In genomic region chr10:91931526-91932190, GRCh38 we compare ENCODE assay signal across 23 cellular contexts. TPM values are rescaled to one million over a fixed set of nuclear protein-coding genes. Genes with fewer than 3 reads are reported as not detected.
DNase-seq lines count a peak whose midpoint lies in the region; ATAC-seq and TF ChIP-seq lines count a peak whose summit lies in the region.
"Had no signal": no experiment of that assay in that cellular context is flagged by ENCODE, and none has a peak within 500 bp of the region (broad histone marks: within the 10 kb centered on the region; RNA-seq: fewer than 3 reads in every experiment).

No MANE protein-coding gene starts in this region.

- no peaks in the 10 kb centered on the region for H3K27me3 ChIP-seq in endodermal cell (ENCODE audit: control insufficient read depth, insufficient read depth, low read length, poor library complexity, severe bottlenecking)
- H3K27me3 ChIP-seq in left ventricle myocardium inferior (ENCODE audit: low read depth) = no peaks in the 10 kb centered on the region
- H3K27me3 ChIP-seq: ascending aorta, spleen had no signal

- H3K4me3 ChIP-seq in endodermal cell (ENCODE audit: low read length) = no peak overlapping the region
- H3K4me3 ChIP-seq in left ventricle myocardium inferior = no peak overlapping the region
- H3K4me3 ChIP-seq: ascending aorta, SK-N-MC, spleen had no signal

- H3K27ac Mint-ChIP-seq in activated CD8-positive, alpha-beta T cell treated with anti-CD3 and anti-CD28 coated beads, Interleukin-2, amount 10 ng/mL, durations not matched to agents 7 days and 5 days = peak overlapping the region; percentile 21
- no peak overlapping the region for H3K27ac Mint-ChIP-seq in activated CD8-positive, alpha-beta T cell treated with anti-CD3 and anti-CD28 coated beads for 36 hours
- H3K27ac Mint-ChIP-seq in endodermal cell (peak overlapping the region; percentile 15), progenitor cell of endocrine pancreas (peak overlapping the region; percentile 0)
- H3K27ac Mint-ChIP-seq: activated naive CD4-positive, alpha-beta T cell treated with anti-CD3 and anti-CD28 coated beads, Interleukin-2, amount 10 ng/mL, durations not matched to agents 7 days and 5 days; B cell had no signal

- DNase-seq in activated CD8-positive, alpha-beta T cell treated with anti-CD3 and anti-CD28 coated beads, Interleukin-2, amount 10 ng/mL, durations not matched to agents 7 days and 5 days = no peak
- DNase-seq in activated CD8-positive, alpha-beta T cell treated with anti-CD3 and anti-CD28 coated beads for 36 hours = no peak
- DNase-seq in M059J (ENCODE audit: low read depth) (peak; percentile 74), endodermal cell (no peak), progenitor cell of endocrine pancreas (ENCODE audit: low spot score, unreplicated experiment) (no peak), left ventricle myocardium inferior (no peak), GM10266 (ENCODE audit: extremely low spot score) (no peak), SKM-1 (lab: John Stamatoyannopoulos, UW; ENCODE audit: unreplicated experiment) (no peak)
- DNase-seq: activated CD4-positive, CD25-positive, alpha-beta regulatory T cell; activated naive CD4-positive, alpha-beta T cell treated with anti-CD3 and anti-CD28 coated beads, Interleukin-2, amount 10 ng/mL, durations not matched to agents 7 days and 5 days; activated T-cell treated with anti-CD3 and anti-CD28 coated beads, Interleukin-2, amount 50 U/mL, for 4 hours; Caco-2; erythroblast; foreskin melanocyte; kidney; NCI-H1417 treated with DMSO at 0.1 percent for 48 hours; NCI-H524 treated with DMSO at 0.1 percent for 48 hours; spleen; stimulated activated CD4-positive, alpha-beta T cell treated with anti-CD3 and anti-CD28 coated beads, Interleukin-4, amount 100 ng/mL, for 1 hour had no signal

- intact Hi-C loops in activated CD8-positive, alpha-beta T cell treated with anti-CD3 and anti-CD28 coated beads for 36 hours (cut with micrococcal nuclease) = no loop called here
- intact Hi-C loops in left ventricle myocardium inferior (cut with micrococcal nuclease) = no loop called here

- H3K9me3 Mint-ChIP-seq in activated CD8-positive, alpha-beta T cell treated with anti-CD3 and anti-CD28 coated beads, Interleukin-2, amount 10 ng/mL, durations not matched to agents 7 days and 5 days (ENCODE audit: insufficient read depth) = no peaks in the 10 kb centered on the region
- H3K9me3 Mint-ChIP-seq in activated CD8-positive, alpha-beta T cell treated with anti-CD3 and anti-CD28 coated beads for 36 hours = no peaks in the 10 kb centered on the region
- H3K9me3 Mint-ChIP-seq in endodermal cell (no peaks in the 10 kb centered on the region), progenitor cell of endocrine pancreas (ENCODE audit: low read depth) (no peaks in the 10 kb centered on the region)
- H3K9me3 Mint-ChIP-seq: activated naive CD4-positive, alpha-beta T cell treated with anti-CD3 and anti-CD28 coated beads, Interleukin-2, amount 10 ng/mL, durations not matched to agents 7 days and 5 days; activated T-cell treated with anti-CD3 and anti-CD28 coated beads, Interleukin-2, amount 50 U/mL, for 4 hours had no signal

- ATAC-seq in activated CD8-positive, alpha-beta T cell treated with anti-CD3 and anti-CD28 coated beads, Interleukin-2, amount 10 ng/mL, durations not matched to agents 7 days and 5 days = no peak
- ATAC-seq in activated CD8-positive, alpha-beta T cell treated with anti-CD3 and anti-CD28 coated beads for 36 hours = no peak
- ATAC-seq: activated T-cell treated with anti-CD3 and anti-CD28 coated beads, Interleukin-2, amount 50 U/mL, for 4 hours; HepG2 had no signal

- H3K36me3 ChIP-seq in endodermal cell (ENCODE audit: control insufficient read depth, insufficient read depth, low read length) = peaks cover 76% of the 10 kb centered on the region
- peaks cover 32% of the 10 kb centered on the region for H3K36me3 ChIP-seq in left ventricle myocardium inferior

- no peak overlapping the region for H3K4me3 Mint-ChIP-seq in activated CD8-positive, alpha-beta T cell treated with anti-CD3 and anti-CD28 coated beads, Interleukin-2, amount 10 ng/mL, durations not matched to agents 7 days and 5 days
- H3K4me3 Mint-ChIP-seq in activated CD8-positive, alpha-beta T cell treated with anti-CD3 and anti-CD28 coated beads for 36 hours = no peak overlapping the region
- H3K4me3 Mint-ChIP-seq in endodermal cell = no peak overlapping the region
- no peak overlapping the region for H3K4me3 Mint-ChIP-seq in progenitor cell of endocrine pancreas (ENCODE audit: low read depth)
- H3K4me3 Mint-ChIP-seq: activated naive CD4-positive, alpha-beta T cell treated with anti-CD3 and anti-CD28 coated beads, Interleukin-2, amount 10 ng/mL, durations not matched to agents 7 days and 5 days; activated T-cell treated with anti-CD3 and anti-CD28 coated beads, Interleukin-2, amount 50 U/mL, for 4 hours; B cell had no signal

- TF ChIP-seq CTCF in activated CD8-positive, alpha-beta T cell treated with anti-CD3 and anti-CD28 coated beads for 36 hours (IDR thresholded peaks at IDR 0.05) = no peak
- TF ChIP-seq CTCF in endodermal cell (conservative IDR thresholded peaks at IDR 0.05) (no peak), progenitor cell of endocrine pancreas (IDR thresholded peaks at IDR 0.05; ENCODE audit: unreplicated experiment) (no peak), left ventricle myocardium inferior (IDR thresholded peaks at IDR 0.05; ENCODE audit: borderline replicate concordance) (no peak), GM10266 (IDR thresholded peaks at IDR 0.05; ENCODE audit: control insufficient read depth, insufficient read depth, low read depth, missing control alignments) (no peak)

- H3K27me3 Mint-ChIP-seq in activated CD8-positive, alpha-beta T cell treated with anti-CD3 and anti-CD28 coated beads, Interleukin-2, amount 10 ng/mL, durations not matched to agents 7 days and 5 days (ENCODE audit: low read depth) = no peaks in the 10 kb centered on the region
- no peaks in the 10 kb centered on the region for H3K27me3 Mint-ChIP-seq in activated CD8-positive, alpha-beta T cell treated with anti-CD3 and anti-CD28 coated beads for 36 hours
- no peaks in the 10 kb centered on the region for H3K27me3 Mint-ChIP-seq in endodermal cell (ENCODE audit: insufficient read depth)
- H3K27me3 Mint-ChIP-seq in progenitor cell of endocrine pancreas = no peaks in the 10 kb centered on the region
- H3K27me3 Mint-ChIP-seq: activated naive CD4-positive, alpha-beta T cell treated with anti-CD3 and anti-CD28 coated beads, Interleukin-2, amount 10 ng/mL, durations not matched to agents 7 days and 5 days; B cell had no signal

- H3K4me1 Mint-ChIP-seq in activated CD8-positive, alpha-beta T cell treated with anti-CD3 and anti-CD28 coated beads, Interleukin-2, amount 10 ng/mL, durations not matched to agents 7 days and 5 days (ENCODE audit: low read depth) = peaks cover 26% of the 10 kb centered on the region
- peaks cover 62% of the 10 kb centered on the region for H3K4me1 Mint-ChIP-seq in activated CD8-positive, alpha-beta T cell treated with anti-CD3 and anti-CD28 coated beads for 36 hours (ENCODE audit: low read depth)
- H3K4me1 Mint-ChIP-seq in endodermal cell (peaks cover 5% of the 10 kb centered on the region), progenitor cell of endocrine pancreas (ENCODE audit: low read depth) (peaks cover 8% of the 10 kb centered on the region)

- H3K27ac ChIP-seq in endodermal cell (ENCODE audit: low read depth, low read length) (no peak overlapping the region), left ventricle myocardium inferior (replicated peaks) (no peak overlapping the region)
- H3K27ac ChIP-seq: ascending aorta, SK-N-MC, spleen had no signal

- H3K4me1 ChIP-seq in endodermal cell (ENCODE audit: control insufficient read depth, insufficient read depth, low read length) (no peaks in the 10 kb centered on the region), left ventricle myocardium inferior (peaks cover 37% of the 10 kb centered on the region)

- H3K36me3 Mint-ChIP-seq in activated CD8-positive, alpha-beta T cell treated with anti-CD3 and anti-CD28 coated beads, Interleukin-2, amount 10 ng/mL, durations not matched to agents 7 days and 5 days (ENCODE audit: low read depth) = peaks cover 41% of the 10 kb centered on the region
- H3K36me3 Mint-ChIP-seq in activated CD8-positive, alpha-beta T cell treated with anti-CD3 and anti-CD28 coated beads for 36 hours (ENCODE audit: low read depth) = peaks cover 47% of the 10 kb centered on the region
- H3K36me3 Mint-ChIP-seq in endodermal cell (ENCODE audit: low read depth) (peaks cover 28% of the 10 kb centered on the region), progenitor cell of endocrine pancreas (ENCODE audit: insufficient read depth) (peaks cover 14% of the 10 kb centered on the region)

- 93% methylated on average over 2 to 3 of the region's 3 CpGs for whole genome bisulfite sequencing in endodermal cell (ENCODE audit: insufficient coverage in 1 of 2, insufficient read length in 1 of 2), 2 experiments

- CTCF ChIA-PET in activated CD8-positive, alpha-beta T cell treated with anti-CD3 and anti-CD28 coated beads, Interleukin-2, amount 10 ng/mL, durations not matched to agents 7 days and 5 days (lab: Charles Lee) = interaction anchor here (1.0 to 1.2 kb wide), 2 partner anchors 19 to 134 kb away, joined by 3 read pairs; partner anchors contain the start of gene TNKS2
- CTCF ChIA-PET in activated CD8-positive, alpha-beta T cell treated with anti-CD3 and anti-CD28 coated beads for 36 hours (lab: Charles Lee) = interaction anchor here (1.0 to 1.4 kb wide), 3 partner anchors 10 to 37 kb away, joined by 3 to 5 read pairs (median 3); no protein-coding TSS in a partner anchor

- POLR2A ChIA-PET in activated CD8-positive, alpha-beta T cell treated with anti-CD3 and anti-CD28 coated beads, Interleukin-2, amount 10 ng/mL, durations not matched to agents 7 days and 5 days (lab: Charles Lee) = interaction anchor here (0.7 kb wide), 1 partner anchor 8 kb away, joined by 5 read pairs; the partner anchor contains the start of gene BTAF1
- POLR2A ChIA-PET in activated CD8-positive, alpha-beta T cell treated with anti-CD3 and anti-CD28 coated beads for 36 hours (lab: Charles Lee) = interaction anchor here (0.6 to 1.4 kb wide), 3 partner anchors 8 to 923 kb away, joined by 3 to 5 read pairs (median 3); no protein-coding TSS in a partner anchor

- H3K9me3 ChIP-seq in endodermal cell (ENCODE audit: control insufficient read depth, low read length) = no peaks in the 10 kb centered on the region
- no peaks in the 10 kb centered on the region for H3K9me3 ChIP-seq in left ventricle myocardium inferior (replicated peaks)
- H3K9me3 ChIP-seq: ascending aorta, Caco-2, spleen had no signal

- H3K9ac ChIP-seq in endodermal cell (ENCODE audit: extremely low read depth, low read length, poor library complexity, severe bottlenecking) = no peak overlapping the region

RNA-seq across cellular contexts. Expression of gene BTAF1, which starts 8.1 kb away (rescaled TPM):
- 10 to 100 TPM; 40.9 to 41.0 TPM for total RNA-seq in activated CD8-positive, alpha-beta T cell treated with anti-CD3 and anti-CD28 coated beads, Interleukin-2, amount 10 ng/mL, durations not matched to agents 7 days and 5 days
- total RNA-seq in activated CD8-positive, alpha-beta T cell treated with anti-CD3 and anti-CD28 coated beads for 36 hours = 10 to 100 TPM; 73.4 to 75.3 TPM
- 11.2 and 16.6 TPM in 2 replicates for total RNA-seq in M059J (2014; rRNA removed; shearing (Covaris generic))
- 10 to 100 TPM; 46.2 to 54.3 TPM for total RNA-seq in endodermal cell
- polyA plus RNA-seq in endodermal cell (2013, experiment 1 of 2) = 50.1 TPM
- polyA plus RNA-seq in endodermal cell (2013, experiment 2 of 2) = 47.2 TPM
- total RNA-seq in progenitor cell of endocrine pancreas = 38.0 and 40.4 TPM in 2 replicates
- total RNA-seq in left ventricle myocardium inferior = 11.7 TPM

RNA-seq across cellular contexts. Expression of gene FGFBP3, which starts 22.4 kb away (rescaled TPM):
- total RNA-seq in activated CD8-positive, alpha-beta T cell treated with anti-CD3 and anti-CD28 coated beads, Interleukin-2, amount 10 ng/mL, durations not matched to agents 7 days and 5 days = 1 to 10 TPM; 1.0 to 1.5 TPM
- total RNA-seq in activated CD8-positive, alpha-beta T cell treated with anti-CD3 and anti-CD28 coated beads for 36 hours = 1 to 10 TPM; 2.2 to 3.1 TPM
- 0.05 and 0.94 TPM in 2 replicates for total RNA-seq in M059J (2014; rRNA removed; shearing (Covaris generic))
- total RNA-seq in endodermal cell = 10 to 100 TPM in 1 of 2 donors, 1 to 10 TPM in 1; 4.3 to 19.0 TPM
- polyA plus RNA-seq in endodermal cell (2013, experiment 1 of 2) = 471 TPM
- polyA plus RNA-seq in endodermal cell (2013, experiment 2 of 2) = 434 TPM
- 5.9 and 6.2 TPM in 2 replicates for total RNA-seq in progenitor cell of endocrine pancreas
- total RNA-seq in left ventricle myocardium inferior = 0.22 TPM
